In the genomic region with DNA sequence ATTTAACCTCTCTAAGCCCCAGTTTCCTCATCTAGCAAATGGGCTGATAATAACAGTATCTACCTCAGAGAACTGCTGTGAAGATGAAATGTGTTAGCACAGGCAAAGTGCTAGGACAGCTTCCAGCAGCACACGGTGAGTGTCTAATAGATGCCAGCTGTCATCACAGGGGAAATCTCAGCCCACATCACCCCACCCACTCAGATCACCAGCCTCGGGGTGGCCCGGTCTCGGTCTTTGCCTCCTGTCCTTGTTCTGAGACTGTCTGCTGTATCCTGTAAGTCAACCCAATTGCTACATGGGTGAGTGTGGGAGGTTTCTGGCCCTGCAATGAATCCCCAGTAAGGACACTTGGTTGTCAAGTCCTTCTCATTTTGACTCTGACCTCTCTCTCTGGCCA, we compare ENCODE assay signal across 23 cellular contexts.
DNase-seq lines count a peak whose midpoint lies in the region; FAIRE-seq and TF ChIP-seq lines count a peak whose summit lies in the region.
"Had no signal": no experiment of that assay in that cellular context is flagged by ENCODE, and none has a peak within 500 bp of the region (broad histone marks: within the 10 kb centered on the region; RNA-seq: fewer than 3 reads in every experiment).

No MANE protein-coding gene starts in this region.

- H3K4me1 Mint-ChIP-seq in osteocyte (ENCODE audit: unreplicated experiment): peaks cover 41% of the 10 kb centered on the region
- H3K4me1 Mint-ChIP-seq: CD4-positive, CD25-positive, alpha-beta regulatory T cell had no signal

- intact Hi-C loops in thyroid gland (cut with DNase I): no loop called here
- intact Hi-C loops in sigmoid colon (cut with DNase I): no loop called here

- DNase-seq in NCI-H2171 treated with DMSO at 0.1 percent for 48 hours (lab: John Stamatoyannopoulos, UW): peak; percentile 43
- DNase-seq in NCI-H2171 (lab: John Stamatoyannopoulos, UW): no peak
- DNase-seq in bronchial epithelial cell (ENCODE audit: low read depth): no peak
- DNase-seq in osteocyte (ENCODE audit: extremely low spot score, unreplicated experiment): no peak
- no peak for DNase-seq in frontal cortex (ENCODE audit: low spot score in 2 of 2)
- DNase-seq in thyroid gland: no peak
- DNase-seq in sigmoid colon: no peak
- DNase-seq: CD4-positive, CD25-positive, alpha-beta regulatory T cell; DMS53; GM23248; H9; HFFc6; NCI-H1048; NCI-H1417; NCI-H187; NCI-H446 treated with DMSO at 0.1 percent for 48 hours; NCI-H526; PC-9; RPMI8226; SHP77 had no signal

- no peaks in the 10 kb centered on the region for H3K36me3 ChIP-seq in HEK293 (ENCODE audit: control insufficient read depth in 2 of 2, insufficient read depth in 1 of 2, low read length in 2 of 2)
- H3K36me3 ChIP-seq in bronchial epithelial cell (ENCODE audit: control insufficient read depth, insufficient read depth, low read length): no peaks in the 10 kb centered on the region
- no peaks in the 10 kb centered on the region for H3K36me3 ChIP-seq in thyroid gland
- peaks cover 0 to 20% (median 11%) of the 10 kb centered on the region in 4 donors for H3K36me3 ChIP-seq in sigmoid colon
- H3K36me3 ChIP-seq: BLaER1 had no signal

- H3K4me1 ChIP-seq in HEK293 (ENCODE audit: control insufficient read depth, insufficient read depth, low read length): 0 out of 2 replicates have a peak, but pooled peaks cover 3% of the 10 kb centered on the region
- peaks cover 0 to 10% of the 10 kb centered on the region in 2 donors for H3K4me1 ChIP-seq in thyroid gland
- H3K4me1 ChIP-seq in sigmoid colon: peaks cover 0 to 25% (median 23%) of the 10 kb centered on the region in 4 donors
- H3K4me1 ChIP-seq: BLaER1 had no signal

- TF ChIP-seq CTCF in HEK293 (tag by site-specific recombination; IDR thresholded peaks at IDR 0.05) (no peak), bronchial epithelial cell (IDR thresholded peaks at IDR 0.05; ENCODE audit: insufficient read depth, low read length, severe bottlenecking) (no peak), osteocyte (IDR thresholded peaks at IDR 0.05) (no peak), thyroid gland (IDR thresholded peaks at IDR 0.05) (no peak), sigmoid colon (IDR thresholded peaks at IDR 0.05) (no peak)

- H3K9me3 ChIP-seq in HEK293 (ENCODE audit: control insufficient read depth, insufficient read depth, low read depth, low read length) (no peaks in the 10 kb centered on the region), thyroid gland (no peaks in the 10 kb centered on the region), sigmoid colon (no peaks in the 10 kb centered on the region)
- H3K9me3 ChIP-seq: BLaER1 had no signal

- FAIRE-seq in bronchial epithelial cell (lab: Jason Lieb, UNC) (peak; percentile 18), frontal cortex (lab: Jason Lieb, UNC) (no peak)
- FAIRE-seq: G401.6 had no signal

- H3K4me3 ChIP-seq in HEK293 (ENCODE audit: low read depth, low read length) (no peak overlapping the region), bronchial epithelial cell (ENCODE audit: low read depth, low read length) (no peak overlapping the region), thyroid gland (replicated peaks in 1 of 3) (no peak overlapping the region), sigmoid colon (no peak overlapping the region)
- H3K4me3 ChIP-seq: BLaER1, GM23248, PC-9 had no signal

- CTCF ChIA-PET in HEK293 (lab: Yijun Ruan, JAX): interaction anchor here (1.0 kb wide), 1 partner anchor 130 kb away, joined by 4 read pairs; no protein-coding TSS in a partner anchor

- peaks cover 20% of the 10 kb centered on the region for H3K27me3 Mint-ChIP-seq in osteocyte (ENCODE audit: unreplicated experiment)

- no peak for TF ChIP-seq EP300 in sigmoid colon (IDR thresholded peaks at IDR 0.05)

- H3K27ac Mint-ChIP-seq in osteocyte (ENCODE audit: unreplicated experiment): peak overlapping the region; percentile 32
- H3K27ac Mint-ChIP-seq: CD4-positive, CD25-positive, alpha-beta regulatory T cell; HFFc6 had no signal

- peaks cover 19% of the 10 kb centered on the region for H3K36me3 Mint-ChIP-seq in osteocyte (ENCODE audit: unreplicated experiment)
- H3K36me3 Mint-ChIP-seq: CD4-positive, CD25-positive, alpha-beta regulatory T cell had no signal

- peaks cover 1% of the 10 kb centered on the region for H3K27me3 ChIP-seq in bronchial epithelial cell (ENCODE audit: control insufficient read depth, insufficient read depth, low read length)
- no peaks in the 10 kb centered on the region for H3K27me3 ChIP-seq in thyroid gland
- no peaks in the 10 kb centered on the region for H3K27me3 ChIP-seq in sigmoid colon
- H3K27me3 ChIP-seq: BLaER1 had no signal

- H3K27ac ChIP-seq in HEK293 (ENCODE audit: extremely low read depth, low read depth, low read length) (no peak overlapping the region), thyroid gland (no peak overlapping the region), sigmoid colon (no peak overlapping the region)
- H3K27ac ChIP-seq: BLaER1, GM23248, PC-9 had no signal

- peaks cover 11% of the 10 kb centered on the region for H3K9me3 Mint-ChIP-seq in osteocyte (ENCODE audit: unreplicated experiment)
- H3K9me3 Mint-ChIP-seq: H9, HFFc6 had no signal

- TF ChIP-seq POLR2A in thyroid gland (IDR thresholded peaks at IDR 0.05): no peak
- TF ChIP-seq POLR2A in sigmoid colon (IDR thresholded peaks at IDR 0.05): no peak

- WGBS in thyroid gland, 2 donors: 79 to 80% methylated on average over 4 of the region's 4 CpGs
- WGBS in sigmoid colon, 2 donors: 58 to 70% methylated on average over 4 of the region's 4 CpGs

- no peak overlapping the region for H3K4me3 Mint-ChIP-seq in osteocyte (ENCODE audit: unreplicated experiment)
- H3K4me3 Mint-ChIP-seq: CD4-positive, CD25-positive, alpha-beta regulatory T cell; H9; HFFc6 had no signal

- POLR2A ChIA-PET in HEK293 (lab: Yijun Ruan, JAX): no interaction called here

TF ChIP-seq in HEK293, 187 proteins besides CTCF, POLR2A, EP300 and RAD21:
- peak; percentile 53 for TF ChIP-seq ZFHX2 (tag by site-specific recombination; conservative IDR thresholded peaks at IDR 0.05)
- TF ChIP-seq EGR2 (tag by site-specific recombination; IDR thresholded peaks at IDR 0.05; ENCODE audit: low read depth): 0 out of 2 replicates have a peak, but pooled peaks have one; percentile 22
- no peak for TF ChIP-seq ZNF776 (tag by site-specific recombination; IDR thresholded peaks at IDR 0.05; ENCODE audit: borderline replicate concordance)
- TF ChIP-seq ZNF335 (tag by site-specific recombination; conservative IDR thresholded peaks at IDR 0.05): peak; percentile 35; the same call in 1 of the 2 replicates
